ENCODE assay signal across 10 cellular contexts in the genomic region with DNA sequence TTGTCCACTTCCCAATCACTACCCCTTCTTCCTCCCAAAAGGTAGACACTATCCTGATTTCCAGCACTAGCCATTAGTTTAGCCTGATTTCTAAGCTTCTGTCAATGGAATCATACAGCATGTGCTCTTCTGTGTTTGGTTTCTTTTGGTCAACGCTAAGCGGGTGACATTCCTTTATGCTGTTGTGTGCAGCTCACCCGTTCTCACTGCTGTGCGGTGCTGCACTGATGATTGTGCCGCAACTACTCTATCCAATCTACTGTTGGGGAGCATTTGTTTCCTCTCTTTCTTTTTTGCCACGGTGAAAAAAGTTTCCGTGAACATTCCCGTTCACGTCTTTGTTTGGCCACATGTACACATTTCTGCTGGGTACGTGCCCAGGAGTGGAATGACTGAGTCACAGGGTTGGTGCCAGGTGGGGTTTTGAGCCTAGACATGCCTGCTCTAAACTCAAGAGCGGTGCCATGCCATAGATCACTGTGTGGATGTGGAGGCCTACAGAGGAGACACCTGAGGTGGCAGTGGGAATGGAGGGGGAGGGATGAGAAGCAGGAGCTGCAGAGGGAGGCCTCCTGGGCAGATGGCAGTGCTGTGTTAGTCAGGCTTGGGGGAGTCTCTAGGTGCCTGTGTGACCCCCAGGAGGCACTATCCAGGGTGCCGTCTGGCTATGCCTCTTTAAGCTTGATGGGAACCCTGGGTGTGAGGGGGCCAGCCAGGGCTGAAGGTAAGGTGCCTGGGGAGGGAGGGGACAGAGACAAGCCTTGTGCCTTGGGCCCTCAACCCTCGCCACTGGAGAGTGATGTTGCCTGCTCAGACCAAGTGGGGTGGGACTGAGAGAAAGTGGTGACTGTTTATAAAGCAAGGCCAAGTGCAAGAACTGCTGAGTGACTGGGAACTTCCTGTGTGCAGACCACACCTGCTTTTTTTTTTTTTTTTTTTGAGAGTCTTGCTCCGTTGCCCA. TPM values are rescaled to one million over a fixed set of nuclear protein-coding genes. Genes with fewer than 3 reads are reported as not detected.
DNase-seq lines count a peak whose midpoint lies in the region; ATAC-seq and TF ChIP-seq lines count a peak whose summit lies in the region.
"Had no signal": no experiment of that assay in that cellular context is flagged by ENCODE, and none has a peak within 500 bp of the region (broad histone marks: within the 10 kb centered on the region; RNA-seq: fewer than 3 reads in every experiment).

No MANE protein-coding gene starts in this region.

- H3K27ac ChIP-seq in right atrium auricular region, result no peak overlapping the region
- H3K27ac ChIP-seq: upper lobe of right lung had no signal

- no peak overlapping the region for H3K4me3 ChIP-seq in right atrium auricular region
- H3K4me3 ChIP-seq: upper lobe of right lung had no signal

- H3K36me3 Mint-ChIP-seq in activated B cell treated with CpG ODN at 0.5 μM for 24 hours (ENCODE audit: low read depth) (no peaks in the 10 kb centered on the region), osteocyte (ENCODE audit: unreplicated experiment) (no peaks in the 10 kb centered on the region)
- H3K36me3 Mint-ChIP-seq: activated naive CD8-positive, alpha-beta T cell had no signal

- H3K9me3 Mint-ChIP-seq in activated B cell treated with CpG ODN at 0.5 μM for 24 hours (no peaks in the 10 kb centered on the region), osteocyte (ENCODE audit: unreplicated experiment) (no peaks in the 10 kb centered on the region)

- DNase-seq in activated B cell treated with CpG ODN at 0.5 μM for 24 hours (no peak), osteocyte (ENCODE audit: extremely low spot score, unreplicated experiment) (no peak), inferior parietal cortex (ENCODE audit: extremely low spot score) (no peak), NCI-H146 (lab: John Stamatoyannopoulos, UW) (no peak), right atrium auricular region (ENCODE audit: low spot score) (no peak), NCI-H1436 (lab: John Stamatoyannopoulos, UW) (no peak)
- DNase-seq: upper lobe of right lung had no signal

- H3K4me1 Mint-ChIP-seq in activated B cell treated with CpG ODN at 0.5 μM for 24 hours (peaks cover 48% of the 10 kb centered on the region), osteocyte (ENCODE audit: unreplicated experiment) (peaks cover 58% of the 10 kb centered on the region)

- intact Hi-C loops in activated B cell treated with CpG ODN at 0.5 μM for 24 hours (cut with micrococcal nuclease), result loop anchor here (1.0 to 2.0 kb wide), 2 partner anchors 10 to 16 kb away; no protein-coding TSS in a partner anchor

- H3K27me3 Mint-ChIP-seq in activated B cell treated with CpG ODN at 0.5 μM for 24 hours, result no peaks in the 10 kb centered on the region
- H3K27me3 Mint-ChIP-seq in osteocyte (ENCODE audit: unreplicated experiment), result peaks cover 2% of the 10 kb centered on the region

- H3K27me3 ChIP-seq in right atrium auricular region, result no peaks in the 10 kb centered on the region
- H3K27me3 ChIP-seq: upper lobe of right lung had no signal

- TF ChIP-seq CTCF in activated B cell treated with CpG ODN at 0.5 μM for 24 hours (IDR thresholded peaks at IDR 0.05) (no peak), osteocyte (IDR thresholded peaks at IDR 0.05) (no peak), right atrium auricular region (IDR thresholded peaks at IDR 0.05) (no peak)

- H3K36me3 ChIP-seq in right atrium auricular region, result no peaks in the 10 kb centered on the region
- H3K36me3 ChIP-seq: upper lobe of right lung had no signal

- CTCF ChIA-PET in activated B cell treated with CpG ODN at 0.5 μM for 24 hours (lab: Charles Lee), result interaction anchor here (1.1 kb wide), 1 partner anchor 75 kb away, joined by 6 read pairs; no protein-coding TSS in a partner anchor

- ATAC-seq in GM19372 (IDR thresholded peaks at IDR 0.05; ENCODE audit: low read depth, unreplicated experiment) (peak; percentile 59), HG03095 (IDR thresholded peaks at IDR 0.05; ENCODE audit: unreplicated experiment) (peak; percentile 62), activated B cell treated with CpG ODN at 0.5 μM for 24 hours (ENCODE audit: low read depth) (peak; percentile 87)

- H3K4me1 ChIP-seq in right atrium auricular region, result peaks cover 0 to 16% of the 10 kb centered on the region in 2 donors

- peak overlapping the region; percentile 15 for H3K4me3 Mint-ChIP-seq in activated B cell treated with CpG ODN at 0.5 μM for 24 hours
- no peak overlapping the region for H3K4me3 Mint-ChIP-seq in osteocyte (ENCODE audit: unreplicated experiment)
- H3K4me3 Mint-ChIP-seq: activated naive CD8-positive, alpha-beta T cell had no signal

- H3K9me3 ChIP-seq in right atrium auricular region, result no peaks in the 10 kb centered on the region
- H3K9me3 ChIP-seq: upper lobe of right lung had no signal

- H3K27ac Mint-ChIP-seq in activated B cell treated with CpG ODN at 0.5 μM for 24 hours, result peak overlapping the region; percentile 46
- peak overlapping the region; percentile 14 for H3K27ac Mint-ChIP-seq in osteocyte (ENCODE audit: unreplicated experiment)
- H3K27ac Mint-ChIP-seq: activated naive CD8-positive, alpha-beta T cell had no signal

- POLR2A ChIA-PET in activated B cell treated with CpG ODN at 0.5 μM for 24 hours (lab: Charles Lee), result interaction anchor here (0.6 to 1.1 kb wide), 3 partner anchors 9 to 17 kb away, joined by 3 to 9 read pairs (median 5); partner anchors contain the start of gene ANKRD33B

RNA-seq across cellular contexts. Expression of gene ANKRD33B, which starts 11.4 kb away (rescaled TPM):
- total RNA-seq in activated B cell treated with CpG ODN at 0.5 μM for 24 hours (156 and 170 TPM in 2 replicates), osteocyte (0.83 and 0.94 TPM in 2 replicates), right atrium auricular region (1 to 10 TPM; 1.2 to 4.7 TPM)

Comparison
In these comparisons a context has a peak if more than half of its experiments do, and no peak if none do; other contexts are left out.
1. RNA of gene ANKRD33B, which starts 11.4 kb away (total RNA-seq): 156 to 170 TPM in activated B cell treated with CpG ODN at 0.5 μM for 24 hours; 1.2 to 4.7 TPM in right atrium auricular region and 0.83 to 0.94 TPM in osteocyte; every median in the first group is over 10 times any median in the second.
2. Peak in every context shown above with its lines, with median percentiles within 50 percentile points of each other: ATAC-seq.